1 cellular context compared by ENCODE assay signal in genomic region chr13:50189450-50189849, GRCh38.
TF ChIP-seq lines count a peak whose summit lies in the region.

No MANE protein-coding gene starts in this region.

TF ChIP-seq in WTC11, 78 proteins besides CTCF, POLR2A, EP300 and RAD21 (continued from another document):
- TF ChIP-seq ZNF532 (CRISPR knock-in tag; IDR thresholded peaks at IDR 0.05; ENCODE audit: borderline replicate concordance) (no peak), ELF4 (CRISPR knock-in tag; IDR thresholded peaks at IDR 0.05; ENCODE audit: low read depth) (no peak), PREB (CRISPR knock-in tag; IDR thresholded peaks at IDR 0.05; ENCODE audit: borderline replicate concordance) (no peak), ZNF138 (CRISPR knock-in tag; conservative IDR thresholded peaks at IDR 0.05) (no peak), USF1 (CRISPR knock-in tag; IDR thresholded peaks at IDR 0.05) (no peak), E2F4 (CRISPR knock-in tag; IDR thresholded peaks at IDR 0.05; ENCODE audit: borderline replicate concordance, low read depth) (no peak), GTF2I (CRISPR knock-in tag; conservative IDR thresholded peaks at IDR 0.05) (no peak), USF2 (CRISPR knock-in tag; IDR thresholded peaks at IDR 0.05) (no peak)
